Comparison of ENCODE assay signal across 8 cellular contexts in the genomic region with DNA sequence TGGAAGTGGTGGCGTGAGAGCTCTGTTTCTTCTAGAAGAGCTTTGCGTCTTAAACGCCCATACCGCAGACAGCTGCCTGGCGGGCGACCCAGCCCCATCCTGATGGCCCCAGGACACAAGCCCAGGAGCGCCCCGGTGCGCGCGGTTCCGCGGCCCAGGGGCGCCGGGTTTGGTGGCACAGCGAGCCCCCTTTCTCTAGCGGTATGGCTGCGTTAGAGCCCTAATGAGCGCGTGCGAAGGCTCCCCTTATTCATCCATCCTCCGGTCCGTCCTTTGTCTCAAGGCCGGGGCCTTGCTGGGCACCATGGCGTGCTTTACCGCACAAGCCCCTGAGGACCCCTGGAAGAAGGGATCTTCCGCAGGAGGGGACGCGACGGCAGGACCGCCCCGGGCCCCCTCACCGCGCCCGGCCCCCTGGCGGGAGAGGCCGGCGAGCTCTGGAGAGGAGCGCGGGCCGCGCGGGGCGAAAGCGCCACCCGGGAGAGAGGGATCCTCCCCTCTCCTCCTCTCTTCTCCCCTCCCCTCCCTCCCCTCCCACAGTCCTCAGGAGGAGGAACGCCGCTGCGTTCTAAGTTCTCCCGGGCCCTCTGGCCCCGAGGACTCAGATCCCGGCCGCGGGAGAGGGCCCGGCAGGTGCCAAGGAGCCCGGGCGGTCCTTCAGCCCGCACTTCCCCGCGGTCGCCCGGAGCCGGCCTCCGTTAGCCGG. TPM values are rescaled to one million over a fixed set of nuclear protein-coding genes. Genes with fewer than 3 reads are reported as not detected.
A peak's percentile ranks its signal among the peaks of the same experiment; 100 is the strongest.
DNase-seq lines count a peak whose midpoint lies in the region; ATAC-seq and TF ChIP-seq lines count a peak whose summit lies in the region.

No MANE protein-coding gene starts in this region.

- POLR2A ChIA-PET in activated CD8-positive, alpha-beta T cell treated with anti-CD3 and anti-CD28 coated beads for 36 hours (lab: Charles Lee) = interaction anchor here (0.7 to 1.6 kb wide), 4 partner anchors 10 to 73 kb away, joined by 3 to 5 read pairs (median 4); no protein-coding TSS in a partner anchor

- peak overlapping the region; percentile 98 for H3K27ac ChIP-seq in mesodermal cell (ENCODE audit: low read depth, low read length, severe bottlenecking)

- H3K4me1 ChIP-seq in endocrine pancreas (ENCODE audit: control insufficient read depth, insufficient read depth, low read length) (no peaks in the 10 kb centered on the region), mesodermal cell (ENCODE audit: control insufficient read depth, insufficient read depth, low read length, poor library complexity, severe bottlenecking) (peaks cover 7% of the 10 kb centered on the region)

- H3K27ac Mint-ChIP-seq in activated CD8-positive, alpha-beta T cell treated with anti-CD3 and anti-CD28 coated beads for 36 hours = peak overlapping the region; percentile 73

- peak overlapping the region; percentile 88 for H3K9ac ChIP-seq in endocrine pancreas (ENCODE audit: control insufficient read depth, insufficient read depth, low read length)

- peaks cover 48% of the 10 kb centered on the region for H3K4me1 Mint-ChIP-seq in activated CD8-positive, alpha-beta T cell treated with anti-CD3 and anti-CD28 coated beads for 36 hours (ENCODE audit: low read depth)

- CTCF ChIA-PET in activated CD8-positive, alpha-beta T cell treated with anti-CD3 and anti-CD28 coated beads for 36 hours (lab: Charles Lee) = interaction anchor here (0.6 to 2.0 kb wide), 10 partner anchors 9 to 465 kb away, joined by 3 to 11 read pairs (median 4); no protein-coding TSS in a partner anchor

- peak; percentile 26; the same call in 1 of the 2 replicates for TF ChIP-seq CTCF in AG10803 (conservative IDR thresholded peaks at IDR 0.05; ENCODE audit: low read length)
- TF ChIP-seq CTCF in activated CD8-positive, alpha-beta T cell treated with anti-CD3 and anti-CD28 coated beads for 36 hours (IDR thresholded peaks at IDR 0.05) = peak; percentile 48

- WGBS in mesodermal cell (ENCODE audit: insufficient coverage in 2 of 2), 2 experiments = 0 to 1% methylated on average over 32 to 48 of the region's 65 CpGs

- H3K4me3 ChIP-seq in AG10803 (ENCODE audit: low read length) (peak overlapping the region; percentile 79), endocrine pancreas (ENCODE audit: control insufficient read depth, insufficient read depth, low read length) (peak overlapping the region; percentile 54), mesodermal cell (ENCODE audit: extremely low read depth, insufficient read depth, low read length, poor library complexity, severe bottlenecking) (peak overlapping the region; percentile 68)

- peaks cover 25% of the 10 kb centered on the region for H3K36me3 Mint-ChIP-seq in activated CD8-positive, alpha-beta T cell treated with anti-CD3 and anti-CD28 coated beads for 36 hours (ENCODE audit: low read depth)

- H3K9me3 Mint-ChIP-seq in activated CD8-positive, alpha-beta T cell treated with anti-CD3 and anti-CD28 coated beads for 36 hours = no peaks in the 10 kb centered on the region

- peaks cover 10% of the 10 kb centered on the region for H3K27me3 Mint-ChIP-seq in activated CD8-positive, alpha-beta T cell treated with anti-CD3 and anti-CD28 coated beads for 36 hours

- ATAC-seq in GM18873 (IDR thresholded peaks at IDR 0.05; ENCODE audit: low FRiP score, unreplicated experiment) (peak; percentile 27), HG03108 (IDR thresholded peaks at IDR 0.05; ENCODE audit: unreplicated experiment) (peak; percentile 20)
- peak; percentile 39 for ATAC-seq in activated CD8-positive, alpha-beta T cell treated with anti-CD3 and anti-CD28 coated beads for 36 hours

- H3K4me3 Mint-ChIP-seq in activated CD8-positive, alpha-beta T cell treated with anti-CD3 and anti-CD28 coated beads for 36 hours = peak overlapping the region; percentile 73

- peak; percentile 94 for DNase-seq in AG10803 (ENCODE audit: low read depth)
- peak; percentile 84 for DNase-seq in NCI-H510A (lab: John Stamatoyannopoulos, UW)
- DNase-seq in activated CD8-positive, alpha-beta T cell treated with anti-CD3 and anti-CD28 coated beads for 36 hours = peak; percentile 80
- DNase-seq in stimulated activated CD8-positive, alpha-beta memory T cell treated with anti-CD3 and anti-CD28 coated beads, Interleukin-2, amount 100 ng/mL, for 48 hours (ENCODE audit: low read depth in 2 of 2) = peak; percentile 33 to 34

- no peaks in the 10 kb centered on the region for H3K36me3 ChIP-seq in endocrine pancreas (ENCODE audit: control insufficient read depth, insufficient read depth, low read length)
- peaks cover 3% of the 10 kb centered on the region for H3K36me3 ChIP-seq in mesodermal cell (ENCODE audit: control insufficient read depth, insufficient read depth, low read length)

- intact Hi-C loops in activated CD8-positive, alpha-beta T cell treated with anti-CD3 and anti-CD28 coated beads for 36 hours (cut with micrococcal nuclease) = loop anchor here (5.0 kb wide), 3 partner anchors 41 to 71 kb away; no protein-coding TSS in a partner anchor

- H3K9me3 ChIP-seq in endocrine pancreas (ENCODE audit: control insufficient read depth, low read length) (no peaks in the 10 kb centered on the region), mesodermal cell (ENCODE audit: control insufficient read depth, low read length) (no peaks in the 10 kb centered on the region)

- H3K27me3 ChIP-seq in endocrine pancreas (ENCODE audit: control insufficient read depth, insufficient read depth, low read length) = no peaks in the 10 kb centered on the region

RNA-seq across cellular contexts. Expression of gene SLC1A4, which starts 0.6 kb away (rescaled TPM):
- total RNA-seq in activated CD8-positive, alpha-beta T cell treated with anti-CD3 and anti-CD28 coated beads for 36 hours = 10 to 100 TPM; 14.6 to 14.9 TPM
- 10.3 TPM for polyA plus RNA-seq in mesodermal cell (2013, experiment 1 of 2)
- 8.1 TPM for polyA plus RNA-seq in mesodermal cell (2013, experiment 2 of 2)

Comparison
In these comparisons a context has a peak if more than half of its experiments do, and no peak if none do; other contexts are left out.
1. Peak in every context shown above with its lines: DNase-seq, ATAC-seq, H3K4me3 ChIP-seq and H3K27ac ChIP-seq.
2. DNase-seq: peak in every context shown above with its lines; median percentile 94 in AG10803; 84 in NCI-H510A; 80 in activated CD8-positive, alpha-beta T cell treated with anti-CD3 and anti-CD28 coated beads for 36 hours; 34 in stimulated activated CD8-positive, alpha-beta memory T cell treated with anti-CD3 and anti-CD28 coated beads, Interleukin-2, amount 100 ng/mL, for 48 hours.